Comparison of ENCODE assay signal across 23 cellular contexts in genomic region chr14:52781629-52782028, GRCh38.
"Had no signal": no experiment of that assay in that cellular context is flagged by ENCODE, and none has a peak within 500 bp of the region (broad histone marks: within the 10 kb centered on the region; RNA-seq: fewer than 3 reads in every experiment).

No MANE protein-coding gene starts in this region.

- H3K4me3 ChIP-seq: body of pancreas, colonic mucosa, gastroesophageal sphincter, heart left ventricle, left lung, mucosa of descending colon, pancreas, right lobe of liver, smooth muscle cell, testis, upper lobe of left lung had no signal

- DNase-seq: activated CD4-positive, alpha-beta T cell treated with anti-CD3 and anti-CD28 coated beads for 36 hours; activated CD4-positive, alpha-beta T cell treated with anti-CD3 and anti-CD28 coated beads, Interleukin-2, amount 50 U/mL, for 48 hours; activated gamma-delta T cell treated with Interleukin-2 at 50 U/mL for 16 hours; activated naive CD8-positive, alpha-beta T cell treated with anti-CD3 and anti-CD28 coated beads, Interleukin-2, amount 10 ng/mL, durations not matched to agents 7 days and 5 days; body of pancreas; colonic mucosa; endodermal cell; heart left ventricle; left lung; mammary epithelial cell; mucosa of descending colon; naive B cell; pancreas; right lobe of liver; stimulated activated CD4-positive, alpha-beta T cell treated with anti-CD3 and anti-CD28 coated beads, Interleukin-4, amount 100 ng/mL, for 24 hours; testis; upper lobe of left lung had no signal

- H3K4me1 ChIP-seq: colonic mucosa, gastroesophageal sphincter, pancreas, testis, upper lobe of left lung had no signal

- H3K9me3 Mint-ChIP-seq: activated naive CD8-positive, alpha-beta T cell treated with anti-CD3 and anti-CD28 coated beads, Interleukin-2, amount 10 ng/mL, durations not matched to agents 7 days and 5 days; activated T-helper 1 cell treated with anti-CD3 and anti-CD28 coated beads, Interleukin-12 subunit alpha, Interleukin-12 subunit beta, Interleukin-2, Interleukin-4 antibody, amounts not matched to agents 30 ng/mL and 10 ng/mL and 1 ng/mL, durations not matched to agents 14 hours and 24 hours and 36 hours; endodermal cell; naive B cell; stimulated activated effector memory CD8-positive, alpha-beta T cell treated with anti-CD3 and anti-CD28 coated beads, Interleukin-12 subunit alpha, Interleukin-12 subunit beta, amount 100 ng/mL, for 72 hours; T-helper 2 cell treated with Interferon-gamma antibody and Interleukin-4, amounts not matched to agents 5 μg/mL and 100 μg/mL, for 36 hours had no signal

- H3K27me3 ChIP-seq: body of pancreas, colonic mucosa, gastroesophageal sphincter, heart left ventricle, left lung, pancreas, right lobe of liver, testis, upper lobe of left lung had no signal

- H3K4me1 Mint-ChIP-seq: activated CD4-positive, alpha-beta T cell treated with anti-CD3 and anti-CD28 coated beads for 36 hours; activated naive CD8-positive, alpha-beta T cell treated with anti-CD3 and anti-CD28 coated beads, Interleukin-2, amount 10 ng/mL, durations not matched to agents 7 days and 5 days; endodermal cell; naive B cell; stimulated activated effector memory CD8-positive, alpha-beta T cell treated with anti-CD3 and anti-CD28 coated beads, Interleukin-12 subunit alpha, Interleukin-12 subunit beta, amount 100 ng/mL, for 72 hours; WTC11 had no signal

- H3K27ac ChIP-seq: colonic mucosa, gastroesophageal sphincter, heart left ventricle, left lung, upper lobe of left lung had no signal

- ATAC-seq: activated CD4-positive, alpha-beta T cell treated with anti-CD3 and anti-CD28 coated beads for 36 hours; body of pancreas; gastroesophageal sphincter; heart left ventricle; left lung; mucosa of descending colon; stimulated activated effector memory CD8-positive, alpha-beta T cell treated with anti-CD3 and anti-CD28 coated beads, Interleukin-12 subunit alpha, Interleukin-12 subunit beta, amount 100 ng/mL, for 72 hours; WTC11 had no signal

- H3K4me2 ChIP-seq: smooth muscle cell had no signal

- H3K27ac Mint-ChIP-seq: activated CD4-positive, alpha-beta T cell treated with anti-CD3 and anti-CD28 coated beads for 36 hours; activated naive CD8-positive, alpha-beta T cell treated with anti-CD3 and anti-CD28 coated beads, Interleukin-2, amount 10 ng/mL, durations not matched to agents 7 days and 5 days; activated T-helper 1 cell treated with anti-CD3 and anti-CD28 coated beads, Interleukin-12 subunit alpha, Interleukin-12 subunit beta, Interleukin-2, Interleukin-4 antibody, amounts not matched to agents 30 ng/mL and 10 ng/mL and 1 ng/mL, durations not matched to agents 14 hours and 24 hours and 36 hours; endodermal cell; stimulated activated effector memory CD8-positive, alpha-beta T cell treated with anti-CD3 and anti-CD28 coated beads, Interleukin-12 subunit alpha, Interleukin-12 subunit beta, amount 100 ng/mL, for 72 hours; T-helper 2 cell treated with Interferon-gamma antibody and Interleukin-4, amounts not matched to agents 5 μg/mL and 100 μg/mL, for 36 hours; WTC11 had no signal

- H3K9me3 ChIP-seq: body of pancreas, colonic mucosa, gastroesophageal sphincter, heart left ventricle, left lung, mucosa of descending colon, pancreas, right lobe of liver, testis, upper lobe of left lung had no signal

- H3K27me3 Mint-ChIP-seq: activated CD4-positive, alpha-beta T cell treated with anti-CD3 and anti-CD28 coated beads for 36 hours; activated naive CD8-positive, alpha-beta T cell treated with anti-CD3 and anti-CD28 coated beads, Interleukin-2, amount 10 ng/mL, durations not matched to agents 7 days and 5 days; naive B cell had no signal

- H3K4me3 Mint-ChIP-seq: activated CD4-positive, alpha-beta T cell treated with anti-CD3 and anti-CD28 coated beads for 36 hours; activated naive CD8-positive, alpha-beta T cell treated with anti-CD3 and anti-CD28 coated beads, Interleukin-2, amount 10 ng/mL, durations not matched to agents 7 days and 5 days; activated T-helper 1 cell treated with anti-CD3 and anti-CD28 coated beads, Interleukin-12 subunit alpha, Interleukin-12 subunit beta, Interleukin-2, Interleukin-4 antibody, amounts not matched to agents 30 ng/mL and 10 ng/mL and 1 ng/mL, durations not matched to agents 14 hours and 24 hours and 36 hours; endodermal cell; naive B cell; stimulated activated effector memory CD8-positive, alpha-beta T cell treated with anti-CD3 and anti-CD28 coated beads, Interleukin-12 subunit alpha, Interleukin-12 subunit beta, amount 100 ng/mL, for 72 hours; T-helper 2 cell treated with Interferon-gamma antibody and Interleukin-4, amounts not matched to agents 5 μg/mL and 100 μg/mL, for 36 hours; WTC11 had no signal

- H3K36me3 Mint-ChIP-seq: naive B cell had no signal
